In the genomic region with DNA sequence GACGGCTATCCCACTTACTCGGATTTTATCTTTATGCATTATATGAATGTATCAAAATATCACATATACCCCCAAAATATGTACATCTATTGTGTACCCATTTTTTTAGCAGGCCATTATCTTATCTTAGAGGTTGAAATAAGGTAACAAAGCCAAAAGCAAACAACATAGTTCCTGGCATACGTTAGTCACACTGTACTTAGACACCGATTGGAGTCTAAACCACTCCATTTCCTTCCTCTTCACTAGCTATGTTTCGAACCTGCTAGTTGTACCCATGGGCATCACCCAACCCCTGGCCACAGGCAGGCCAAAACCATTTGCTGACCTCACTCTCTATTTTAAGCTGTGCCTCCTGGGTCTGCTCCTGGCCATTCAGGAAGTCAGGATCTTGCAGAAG, we compare ENCODE assay signal across 29 cellular contexts.
"Had no signal": no experiment of that assay in that cellular context is flagged by ENCODE, and none has a peak within 500 bp of the region (broad histone marks: within the 10 kb centered on the region; RNA-seq: fewer than 3 reads in every experiment).

No MANE protein-coding gene starts in this region.

- H3K4me1 ChIP-seq: suprapubic skin, testis, thyroid gland, tibial artery, tibial nerve, transverse colon, upper lobe of left lung, upper lobe of right lung, uterus, vagina had no signal

- H3K4me1 Mint-ChIP-seq: stimulated activated effector memory CD8-positive, alpha-beta T cell treated with anti-CD3 and anti-CD28 coated beads, Interleukin-12 subunit alpha, Interleukin-12 subunit beta, amount 100 ng/mL, for 72 hours; stimulated activated memory B cell treated with anti-CD40 and anti-IgM and Interleukin-4, amounts not matched to agents 10 μg/mL and 1 μg/mL and 100 μg/mL, for 72 hours; stimulated activated naive CD8-positive, alpha-beta T cell treated with anti-CD3 and anti-CD28 coated beads, Interleukin-15, amount 100 ng/mL, for 72 hours had no signal

- H3K4me3 Mint-ChIP-seq: stimulated activated effector memory CD8-positive, alpha-beta T cell treated with anti-CD3 and anti-CD28 coated beads, Interleukin-12 subunit alpha, Interleukin-12 subunit beta, amount 100 ng/mL, for 72 hours; stimulated activated memory B cell treated with anti-CD40 and anti-IgM and Interleukin-4, amounts not matched to agents 10 μg/mL and 1 μg/mL and 100 μg/mL, for 72 hours; stimulated activated naive B cell treated with anti-CD40 and anti-IgM and Interleukin-4, amounts not matched to agents 10 μg/mL and 1 μg/mL and 100 μg/mL, for 72 hours; stimulated activated naive CD8-positive, alpha-beta T cell treated with anti-CD3 and anti-CD28 coated beads, Interleukin-15, amount 100 ng/mL, for 72 hours; stimulated activated naive CD8-positive, alpha-beta T cell treated with anti-CD3 and anti-CD28 coated beads, Interleukin-15, Interleukin-2, amounts not matched to agents 100 ng/mL and 50 ng/mL, for 24 hours; type B pancreatic cell had no signal

- H3K36me3 ChIP-seq: stomach, suprapubic skin, thoracic aorta, thyroid gland, tibial artery, tibial nerve, transverse colon, upper lobe of left lung, upper lobe of right lung, uterus, vagina had no signal

- DNase-seq: stimulated activated CD4-positive, alpha-beta T cell treated with anti-CD3 and anti-CD28 coated beads, Interleukin-2, amount 100 ng/mL, for 48 hours; stimulated activated CD4-positive, alpha-beta T cell treated with anti-CD3 and anti-CD28 coated beads, Interleukin-4, amount 100 ng/mL, for 1 hour; stimulated activated CD4-positive, alpha-beta T cell treated with anti-CD3 and anti-CD28 coated beads, Interleukin-4, amount 100 ng/mL, for 24 hours; stimulated activated CD4-positive, alpha-beta T cell treated with anti-CD3 and anti-CD28 coated beads, Interleukin-4, amount 100 ng/mL, for 4 hours; stimulated activated CD8-positive, alpha-beta memory T cell treated with anti-CD3 and anti-CD28 coated beads, Interleukin-4, amount 100 ng/mL, for 48 hours; stimulated activated naive B cell treated with anti-CD40 and anti-IgM and Interleukin-4, amounts not matched to agents 10 μg/mL and 1 μg/mL and 100 μg/mL, for 72 hours; stimulated activated naive CD4-positive, alpha-beta T cell; stimulated activated naive CD4-positive, alpha-beta T cell treated with Interleukin-2 at 50 U/mL for 16 hours; stimulated activated naive CD8-positive, alpha-beta T cell treated with anti-CD3 and anti-CD28 coated beads, Interleukin-15, amount 100 ng/mL, for 72 hours; stimulated activated naive CD8-positive, alpha-beta T cell treated with anti-CD3 and anti-CD28 coated beads, Interleukin-15, Interleukin-2, amounts not matched to agents 100 U/mL and 50 U/mL, for 24 hours; stomach; substantia nigra; testis; thyroid gland; tibial artery; transverse colon; trophoblast cell; upper lobe of left lung; upper lobe of right lung; uterus had no signal

- H3K9me3 ChIP-seq: stomach, suprapubic skin, testis, thoracic aorta, thyroid gland, tibial artery, tibial nerve, transverse colon, upper lobe of left lung, upper lobe of right lung, uterus, vagina had no signal

- H3K27me3 ChIP-seq: stomach, suprapubic skin, testis, thyroid gland, tibial artery, tibial nerve, transverse colon, upper lobe of left lung, upper lobe of right lung, uterus, vagina had no signal

- H3K36me3 Mint-ChIP-seq: stimulated activated effector memory CD8-positive, alpha-beta T cell treated with anti-CD3 and anti-CD28 coated beads, Interleukin-12 subunit alpha, Interleukin-12 subunit beta, amount 100 ng/mL, for 72 hours; stimulated activated memory B cell treated with anti-CD40 and anti-IgM and Interleukin-4, amounts not matched to agents 10 μg/mL and 1 μg/mL and 100 μg/mL, for 72 hours; stimulated activated naive B cell treated with anti-CD40 and anti-IgM and Interleukin-4, amounts not matched to agents 10 μg/mL and 1 μg/mL and 100 μg/mL, for 72 hours; type B pancreatic cell had no signal

- H3K4me3 ChIP-seq: stomach, suprapubic skin, testis, thoracic aorta, thyroid gland, tibial artery, tibial nerve, transverse colon, upper lobe of left lung, upper lobe of right lung, uterus, vagina had no signal

- H3K27ac Mint-ChIP-seq: stimulated activated effector memory CD8-positive, alpha-beta T cell treated with anti-CD3 and anti-CD28 coated beads, Interleukin-12 subunit alpha, Interleukin-12 subunit beta, amount 100 ng/mL, for 72 hours; stimulated activated memory B cell treated with anti-CD40 and anti-IgM and Interleukin-4, amounts not matched to agents 10 μg/mL and 1 μg/mL and 100 μg/mL, for 72 hours; stimulated activated naive B cell treated with anti-CD40 and anti-IgM and Interleukin-4, amounts not matched to agents 10 μg/mL and 1 μg/mL and 100 μg/mL, for 72 hours; stimulated activated naive CD8-positive, alpha-beta T cell treated with anti-CD3 and anti-CD28 coated beads, Interleukin-15, amount 100 ng/mL, for 72 hours; stimulated activated naive CD8-positive, alpha-beta T cell treated with anti-CD3 and anti-CD28 coated beads, Interleukin-15, Interleukin-2, amounts not matched to agents 100 ng/mL and 50 ng/mL, for 24 hours; type B pancreatic cell had no signal

- H3K27ac ChIP-seq: suprapubic skin, testis, thoracic aorta, thyroid gland, tibial artery, tibial nerve, transverse colon, upper lobe of left lung, upper lobe of right lung, uterus, vagina had no signal

- ATAC-seq: stimulated activated effector memory CD8-positive, alpha-beta T cell treated with anti-CD3 and anti-CD28 coated beads, Interleukin-12 subunit alpha, Interleukin-12 subunit beta, amount 100 ng/mL, for 72 hours; stimulated activated memory B cell treated with anti-CD40 and anti-IgM and Interleukin-4, amounts not matched to agents 10 μg/mL and 1 μg/mL and 100 μg/mL, for 72 hours; stimulated activated naive B cell treated with anti-CD40 and anti-IgM and Interleukin-4, amounts not matched to agents 10 μg/mL and 1 μg/mL and 100 μg/mL, for 72 hours; stimulated activated naive CD8-positive, alpha-beta T cell treated with anti-CD3 and anti-CD28 coated beads, Interleukin-15, amount 100 ng/mL, for 72 hours; stimulated activated naive CD8-positive, alpha-beta T cell treated with anti-CD3 and anti-CD28 coated beads, Interleukin-15, Interleukin-2, amounts not matched to agents 100 U/mL and 50 U/mL, for 24 hours; upper lobe of right lung had no signal

- FAIRE-seq: urothelium cell line had no signal

- H3K9me3 Mint-ChIP-seq: stimulated activated memory B cell treated with anti-CD40 and anti-IgM and Interleukin-4, amounts not matched to agents 10 μg/mL and 1 μg/mL and 100 μg/mL, for 72 hours; stimulated activated naive B cell treated with anti-CD40 and anti-IgM and Interleukin-4, amounts not matched to agents 10 μg/mL and 1 μg/mL and 100 μg/mL, for 72 hours; stimulated activated naive CD8-positive, alpha-beta T cell treated with anti-CD3 and anti-CD28 coated beads, Interleukin-15, amount 100 ng/mL, for 72 hours; stimulated activated naive CD8-positive, alpha-beta T cell treated with anti-CD3 and anti-CD28 coated beads, Interleukin-15, Interleukin-2, amounts not matched to agents 100 ng/mL and 50 ng/mL, for 24 hours; type B pancreatic cell had no signal
